In the genomic region with DNA sequence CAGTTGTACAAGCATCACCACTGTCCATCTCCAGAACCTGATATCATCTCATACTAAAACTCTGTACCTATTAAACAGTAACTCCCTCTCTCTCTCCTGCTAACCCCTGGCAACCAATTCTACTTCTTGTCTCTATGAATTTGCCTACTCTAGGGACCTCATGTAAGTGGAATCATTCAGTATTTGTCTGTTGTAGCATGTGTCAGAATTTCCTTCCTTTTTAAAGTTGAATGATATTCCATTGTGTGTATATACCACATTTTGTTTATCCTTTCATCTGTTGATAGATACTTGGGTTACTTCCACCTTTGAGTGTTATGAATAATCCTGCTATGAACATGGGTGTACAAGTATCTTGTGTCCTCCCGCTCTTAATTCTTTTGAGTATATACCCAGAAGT, we compare ENCODE assay signal across 27 cellular contexts. TPM values are rescaled to one million over a fixed set of nuclear protein-coding genes. Genes with fewer than 3 reads are reported as not detected.
DNase-seq lines count a peak whose midpoint lies in the region; ATAC-seq and TF ChIP-seq lines count a peak whose summit lies in the region.
"Had no signal": no experiment of that assay in that cellular context is flagged by ENCODE, and none has a peak within 500 bp of the region (broad histone marks: within the 10 kb centered on the region; RNA-seq: fewer than 3 reads in every experiment).

No MANE protein-coding gene starts in this region.

- H2AFZ ChIP-seq in mammary epithelial cell (ENCODE audit: low read depth, low read length) (no peak overlapping the region), mesenchymal stem cell (ENCODE audit: low read depth, low read length) (no peak overlapping the region)

- peaks cover 10% of the 10 kb centered on the region for H3K36me3 ChIP-seq in CD8-positive, alpha-beta T cell (ENCODE audit: insufficient read depth, low read length)
- H3K36me3 ChIP-seq in mammary epithelial cell (ENCODE audit: insufficient read depth, low read length), result peaks cover 22% of the 10 kb centered on the region
- H3K36me3 ChIP-seq in mesenchymal stem cell (ENCODE audit: control insufficient read depth in 1 of 2, insufficient read depth in 2 of 2, low read depth in 1 of 2, low read length in 2 of 2), result peaks cover 16 to 46% of the 10 kb centered on the region in 2 experiments

- peaks cover 3% of the 10 kb centered on the region for H4K20me1 ChIP-seq in mammary epithelial cell (ENCODE audit: insufficient read depth, low read length)

- H3K4me2 ChIP-seq in mammary epithelial cell (ENCODE audit: insufficient read depth, low read depth, low read length), result no peak overlapping the region
- no peak overlapping the region for H3K4me2 ChIP-seq in mesenchymal stem cell (ENCODE audit: low read length, poor library complexity, severe bottlenecking)
- H3K4me2 ChIP-seq: KMS-11, SK-N-SH had no signal

- peaks cover 26% of the 10 kb centered on the region for H3K4me1 ChIP-seq in CD8-positive, alpha-beta T cell (ENCODE audit: insufficient read depth, low read length)
- H3K4me1 ChIP-seq in mammary epithelial cell (ENCODE audit: insufficient read depth, low read length), result no peaks in the 10 kb centered on the region
- peaks cover 11% of the 10 kb centered on the region for H3K4me1 ChIP-seq in mesenchymal stem cell (ENCODE audit: control insufficient read depth, insufficient read depth, low read depth, low read length)

- H3K9me3 Mint-ChIP-seq in activated T-cell treated with anti-CD3 and anti-CD28 coated beads, Interleukin-2, amount 50 U/mL, for 72 hours, result no peaks in the 10 kb centered on the region
- no peaks in the 10 kb centered on the region for H3K9me3 Mint-ChIP-seq in CD8-positive, alpha-beta T cell
- H3K9me3 Mint-ChIP-seq: activated naive CD8-positive, alpha-beta T cell treated with anti-CD3 and anti-CD28 coated beads, Interleukin-2, amount 10 ng/mL, durations not matched to agents 7 days and 5 days had no signal

- no peak overlapping the region for H3K23ac ChIP-seq in mesenchymal stem cell (ENCODE audit: low read length in 2 of 2)

- POLR2A ChIA-PET in CD8-positive, alpha-beta T cell (lab: Charles Lee), result interaction anchor here (0.6 to 1.6 kb wide), 2 partner anchors 49 to 104 kb away, joined by 3 to 5 read pairs; a partner anchor contains a TSS

- dilution Hi-C loops in mammary epithelial cell (cut with HindIII; ENCODE audit: low sequenced_read_pairs), result no loop called here

- no peak overlapping the region for H3K18ac ChIP-seq in mesenchymal stem cell (ENCODE audit: low read depth in 1 of 2, low read length in 2 of 2)

- H3K27me3 Mint-ChIP-seq in activated T-cell treated with anti-CD3 and anti-CD28 coated beads, Interleukin-2, amount 50 U/mL, for 72 hours (ENCODE audit: low read depth), result no peaks in the 10 kb centered on the region
- no peaks in the 10 kb centered on the region for H3K27me3 Mint-ChIP-seq in CD8-positive, alpha-beta T cell (ENCODE audit: low read depth)
- H3K27me3 Mint-ChIP-seq: activated naive CD8-positive, alpha-beta T cell treated with anti-CD3 and anti-CD28 coated beads, Interleukin-2, amount 10 ng/mL, durations not matched to agents 7 days and 5 days; progenitor cell of endocrine pancreas had no signal

- peaks cover 11% of the 10 kb centered on the region for H3K79me1 ChIP-seq in mesenchymal stem cell (replicated peaks; ENCODE audit: low read length, poor library complexity, severe bottlenecking)

- CTCF ChIA-PET in CD8-positive, alpha-beta T cell (lab: Charles Lee), result no interaction called here
- CTCF ChIA-PET in mammary epithelial cell (lab: Charles Lee; ENCODE audit: low non-redundant PET), result no interaction called here

- H3K27ac ChIP-seq in CD8-positive, alpha-beta T cell (ENCODE audit: low read depth, low read length), result no peak overlapping the region
- H3K27ac ChIP-seq in mammary epithelial cell (ENCODE audit: insufficient read depth, low read depth, low read length), result no peak overlapping the region
- no peak overlapping the region for H3K27ac ChIP-seq in mesenchymal stem cell (ENCODE audit: low read length, poor library complexity, severe bottlenecking)
- H3K27ac ChIP-seq: coronary artery, KMS-11, left ventricle myocardium inferior, sigmoid colon, upper lobe of left lung had no signal

- no peaks in the 10 kb centered on the region for H3K9me3 ChIP-seq in CD8-positive, alpha-beta T cell (ENCODE audit: low read length)
- H3K9me3 ChIP-seq in mammary epithelial cell (replicated peaks; ENCODE audit: insufficient read depth, low read length) (no peaks in the 10 kb centered on the region), mesenchymal stem cell (ENCODE audit: control insufficient read depth, low read length) (no peaks in the 10 kb centered on the region)
- H3K9me3 ChIP-seq: left ventricle myocardium inferior, sigmoid colon, SK-N-SH, upper lobe of left lung had no signal

- no peak overlapping the region for H2BK120ac ChIP-seq in mesenchymal stem cell (ENCODE audit: low read depth, low read length)

- no peaks in the 10 kb centered on the region for H3K27me3 ChIP-seq in CD8-positive, alpha-beta T cell (ENCODE audit: insufficient read depth, low read length)
- no peaks in the 10 kb centered on the region for H3K27me3 ChIP-seq in mammary epithelial cell (ENCODE audit: insufficient read depth, low read length)
- no peaks in the 10 kb centered on the region for H3K27me3 ChIP-seq in mesenchymal stem cell (ENCODE audit: control insufficient read depth in 1 of 2, insufficient read depth in 1 of 2, low read length in 2 of 2)
- H3K27me3 ChIP-seq: sigmoid colon, upper lobe of left lung had no signal

- no peak overlapping the region for H4K91ac ChIP-seq in mesenchymal stem cell (ENCODE audit: low read length)

- no peak overlapping the region for H2BK5ac ChIP-seq in mesenchymal stem cell (ENCODE audit: low read depth, low read length, poor library complexity, severe bottlenecking)

- no peak for TF ChIP-seq CTCF in CD8-positive, alpha-beta T cell (IDR thresholded peaks at IDR 0.05)
- TF ChIP-seq CTCF in mammary epithelial cell (conservative IDR thresholded peaks at IDR 0.05 in 1 of 2, IDR thresholded peaks at IDR 0.05 in 1 of 2; ENCODE audit: extremely low read depth in 1 of 2, insufficient read depth in 1 of 2, low read depth in 1 of 2, low read length in 2 of 2) (no peak), GM10266 (IDR thresholded peaks at IDR 0.05; ENCODE audit: control insufficient read depth, insufficient read depth, low read depth, missing control alignments) (no peak)

- no peak overlapping the region for H2BK15ac ChIP-seq in mesenchymal stem cell (ENCODE audit: low read depth, poor library complexity, severe bottlenecking)

- peak overlapping the region; percentile 30 for H3K27ac Mint-ChIP-seq in activated T-cell treated with anti-CD3 and anti-CD28 coated beads, Interleukin-2, amount 50 U/mL, for 72 hours
- peak overlapping the region; percentile 29 for H3K27ac Mint-ChIP-seq in CD8-positive, alpha-beta T cell
- H3K27ac Mint-ChIP-seq: activated naive CD8-positive, alpha-beta T cell treated with anti-CD3 and anti-CD28 coated beads, Interleukin-2, amount 10 ng/mL, durations not matched to agents 7 days and 5 days; progenitor cell of endocrine pancreas had no signal

- H2BK12ac ChIP-seq in mesenchymal stem cell (ENCODE audit: low read length in 2 of 2), result no peak overlapping the region

- in situ Hi-C loops in mammary epithelial cell (cut with MboI; ENCODE audit: low sequenced_read_pairs in 2 of 2), result no loop called here

- intact Hi-C loops in CD8-positive, alpha-beta T cell (cut with DNase I, micrococcal nuclease), result loop anchor here in 1 of 2 experiments (5.0 kb wide), 1 partner anchor 162 kb away; no protein-coding TSS in a partner anchor
- intact Hi-C loops in mammary epithelial cell (cut with micrococcal nuclease), result no loop called here

- H4K8ac ChIP-seq in mesenchymal stem cell (ENCODE audit: low read length), result no peak overlapping the region

- peaks cover 14 to 26% of the 10 kb centered on the region in 2 donors for H3K36me3 Mint-ChIP-seq in activated T-cell treated with anti-CD3 and anti-CD28 coated beads, Interleukin-2, amount 50 U/mL, for 72 hours (ENCODE audit: insufficient read depth in 2 of 2)
- peaks cover 44% of the 10 kb centered on the region for H3K36me3 Mint-ChIP-seq in CD8-positive, alpha-beta T cell

- H2AK5ac ChIP-seq in mesenchymal stem cell (ENCODE audit: low read length, severe bottlenecking), result no peak overlapping the region

- TSS peak; percentile 32 for BruUV-seq in mammary epithelial cell (replicated peaks; lab: Mats Ljungman, UMichigan)

- no peak overlapping the region for H3K4me3 ChIP-seq in CD8-positive, alpha-beta T cell (ENCODE audit: low read depth, low read length)
- no peak overlapping the region for H3K4me3 ChIP-seq in mammary epithelial cell (replicated peaks in 1 of 3; ENCODE audit: insufficient read depth in 1 of 3, low read depth in 2 of 3, low read length in 3 of 3)
- H3K4me3 ChIP-seq in mesenchymal stem cell (ENCODE audit: insufficient read depth in 1 of 2, low read depth in 1 of 2, low read length in 2 of 2), result no peak overlapping the region
- H3K4me3 ChIP-seq: coronary artery, left ventricle myocardium inferior, sigmoid colon, upper lobe of left lung had no signal

- ATAC-seq in activated T-cell treated with anti-CD3 and anti-CD28 coated beads, Interleukin-2, amount 50 U/mL, for 72 hours (replicated peaks in 1 of 2), result no peak
- no peak for ATAC-seq in CD8-positive, alpha-beta T cell
- ATAC-seq: PC-3 had no signal

- no peak overlapping the region for H3K9ac ChIP-seq in mammary epithelial cell (ENCODE audit: insufficient read depth, low read length)
- H3K9ac ChIP-seq in mesenchymal stem cell (ENCODE audit: low read length), result no peak overlapping the region
- H3K9ac ChIP-seq: KMS-11, SK-N-SH had no signal

- 100% methylated on average over 1 of the region's 1 CpG for WGBS in mammary epithelial cell (ENCODE audit: low coverage, missing lambda C conversion rate)
- WGBS in mesenchymal stem cell, result 100% methylated on average over 1 of the region's 1 CpG

- H3K14ac ChIP-seq in mesenchymal stem cell (ENCODE audit: low read length in 2 of 2), result no peak overlapping the region

- H3K4me1 Mint-ChIP-seq in activated T-cell treated with anti-CD3 and anti-CD28 coated beads, Interleukin-2, amount 50 U/mL, for 72 hours (ENCODE audit: low read depth), result peaks cover 19% of the 10 kb centered on the region
- H3K4me1 Mint-ChIP-seq in CD8-positive, alpha-beta T cell (ENCODE audit: low read depth), result peaks cover 17% of the 10 kb centered on the region

- H3K79me2 ChIP-seq in mammary epithelial cell (ENCODE audit: insufficient read depth, low read length), result peaks cover 94% of the 10 kb centered on the region

- DNase-seq in activated T-cell treated with anti-CD3 and anti-CD28 coated beads, Interleukin-2, amount 50 U/mL, for 72 hours, result no peak
- DNase-seq in activated T-cell treated with anti-CD3 and anti-CD28 coated beads for 4 hours (no peak), mammary epithelial cell (no peak), pulmonary artery endothelial cell (ENCODE audit: low read depth, low spot score) (peak; percentile 66), mesenchymal stem cell (no peak), GM10266 (ENCODE audit: extremely low spot score) (no peak)
- DNase-seq in CD8-positive, alpha-beta T cell, result no peak
- DNase-seq in effector CD4-positive, alpha-beta T cell, result no peak
- DNase-seq: activated naive CD8-positive, alpha-beta T cell treated with anti-CD3 and anti-CD28 coated beads, Interleukin-2, amount 10 ng/mL, durations not matched to agents 7 days and 5 days; DMS79 treated with DMSO at 0.1 percent for 48 hours; GDM1; glutamatergic neuron; HCEC 1CT; left ventricle myocardium inferior; MM.1S; NCI-H2029; NCI-H524 treated with DMSO at 0.1 percent for 48 hours; nucleus accumbens; PC-3; sigmoid colon; SK-N-SH; stimulated activated CD4-positive, alpha-beta T cell treated with anti-CD3 and anti-CD28 coated beads, Interleukin-12 subunit alpha, Interleukin-12 subunit beta, amount 100 ng/mL, for 4 hours; stimulated activated CD4-positive, alpha-beta T cell treated with anti-CD3 and anti-CD28 coated beads, Interleukin-2, amount 100 ng/mL, for 48 hours; upper lobe of left lung had no signal

- no peak overlapping the region for H3K4ac ChIP-seq in mesenchymal stem cell (ENCODE audit: low read depth in 1 of 2, low read length in 2 of 2)

- no peak overlapping the region for H3K4me3 Mint-ChIP-seq in activated T-cell treated with anti-CD3 and anti-CD28 coated beads, Interleukin-2, amount 50 U/mL, for 72 hours
- H3K4me3 Mint-ChIP-seq in CD8-positive, alpha-beta T cell, result no peak overlapping the region
- H3K4me3 Mint-ChIP-seq: activated naive CD8-positive, alpha-beta T cell treated with anti-CD3 and anti-CD28 coated beads, Interleukin-2, amount 10 ng/mL, durations not matched to agents 7 days and 5 days had no signal

RNA-seq across cellular contexts. Expression of a gene that starts 16.6 kb away (rescaled TPM):
- 10 to 100 TPM; 33.5 to 39.5 TPM for total RNA-seq in activated T-cell treated with anti-CD3 and anti-CD28 coated beads, Interleukin-2, amount 50 U/mL, for 72 hours
- 10 to 100 TPM; 24.6 to 25.1 TPM for total RNA-seq in CD8-positive, alpha-beta T cell
- 10 to 100 TPM in 1 of 2 donors, 1 to 10 TPM in 1; 9.7 to 19.5 TPM for total RNA-seq in mammary epithelial cell
- polyA plus RNA-seq in mammary epithelial cell, result 9.1 TPM
- polyA minus RNA-seq in mammary epithelial cell, result 20.7 TPM
- 3.9 and 4.0 TPM in 2 replicates for total RNA-seq in pulmonary artery endothelial cell
- 11.9 TPM for polyA plus RNA-seq in mesenchymal stem cell (2013, experiment 1 of 2)
- 11.2 TPM for polyA plus RNA-seq in mesenchymal stem cell (2013, experiment 2 of 2)

RNA-seq across cellular contexts. Expression of a gene that starts 49.0 kb away (rescaled TPM):
- 100 to 1,000 TPM; 120 to 134 TPM for total RNA-seq in activated T-cell treated with anti-CD3 and anti-CD28 coated beads, Interleukin-2, amount 50 U/mL, for 72 hours
- 10 to 100 TPM; 36.4 to 38.5 TPM for total RNA-seq in CD8-positive, alpha-beta T cell
- total RNA-seq in mammary epithelial cell (100 to 1,000 TPM; 130 to 146 TPM), pulmonary artery endothelial cell (226 and 288 TPM in 2 replicates)
- polyA plus RNA-seq in mammary epithelial cell, result 107 TPM
- 39.0 TPM for polyA minus RNA-seq in mammary epithelial cell
- polyA plus RNA-seq in mesenchymal stem cell (2013, experiment 1 of 2), result 265 TPM
- polyA plus RNA-seq in mesenchymal stem cell (2013, experiment 2 of 2), result 272 TPM

RNA-seq across cellular contexts. Expression of a gene that starts 52.2 kb away (rescaled TPM):
- under 1 TPM; 0.46 TPM for total RNA-seq in activated T-cell treated with anti-CD3 and anti-CD28 coated beads, Interleukin-2, amount 50 U/mL, for 72 hours
- total RNA-seq in CD8-positive, alpha-beta T cell, result under 1 TPM; 0.14 TPM
- total RNA-seq in mammary epithelial cell, result under 1 TPM; 0.16 to 0.33 TPM
- 0.09 TPM for polyA plus RNA-seq in mammary epithelial cell
- not detected for polyA minus RNA-seq in mammary epithelial cell
- 13.5 and 21.3 TPM in 2 replicates for total RNA-seq in pulmonary artery endothelial cell
- polyA plus RNA-seq in mesenchymal stem cell (2013, experiment 1 of 2), result 1.2 TPM
- polyA plus RNA-seq in mesenchymal stem cell (2013, experiment 2 of 2), result 1.1 TPM
